Comparison of ENCODE assay signal across 8 cellular contexts in genomic region chr12:95815635-95816212, GRCh38. TPM values are rescaled to one million over a fixed set of nuclear protein-coding genes. Genes with fewer than 3 reads are reported as not detected.
DNase-seq lines count a peak whose midpoint lies in the region; ATAC-seq and TF ChIP-seq lines count a peak whose summit lies in the region.

No MANE protein-coding gene starts in this region.

- no peak overlapping the region for H4K91ac ChIP-seq in mesenchymal stem cell (ENCODE audit: low read length)

- H3K18ac ChIP-seq in mesenchymal stem cell (ENCODE audit: low read depth in 1 of 2, low read length in 2 of 2): no peak overlapping the region

- H3K4ac ChIP-seq in mesenchymal stem cell (ENCODE audit: low read depth in 1 of 2, low read length in 2 of 2): no peak overlapping the region

- no peak overlapping the region for H3K27ac ChIP-seq in mesenchymal stem cell (ENCODE audit: low read length, poor library complexity, severe bottlenecking)
- no peak overlapping the region for H3K27ac ChIP-seq in CD4-positive, alpha-beta T cell (ENCODE audit: low read depth, low read length)

- H3K4me1 Mint-ChIP-seq in CD4-positive, alpha-beta T cell (ENCODE audit: low read depth): no peaks in the 10 kb centered on the region
- no peaks in the 10 kb centered on the region for H3K4me1 Mint-ChIP-seq in stimulated activated effector memory CD8-positive, alpha-beta T cell treated with anti-CD3 and anti-CD28 coated beads, Interleukin-12 subunit alpha, Interleukin-12 subunit beta, amount 100 ng/mL, for 72 hours

- no peak for TF ChIP-seq CTCF in CD4-positive, alpha-beta T cell (IDR thresholded peaks at IDR 0.05)

- H3K4me2 ChIP-seq in mesenchymal stem cell (ENCODE audit: low read length, poor library complexity, severe bottlenecking): no peak overlapping the region

- no peak overlapping the region for H4K8ac ChIP-seq in mesenchymal stem cell (ENCODE audit: low read length)

- no peak overlapping the region for H2BK12ac ChIP-seq in mesenchymal stem cell (ENCODE audit: low read length in 2 of 2)

- no peaks in the 10 kb centered on the region for H3K4me1 ChIP-seq in mesenchymal stem cell (ENCODE audit: control insufficient read depth, insufficient read depth, low read depth, low read length)

- no peak overlapping the region for H3K4me3 Mint-ChIP-seq in CD4-positive, alpha-beta T cell
- H3K4me3 Mint-ChIP-seq in stimulated activated effector memory CD8-positive, alpha-beta T cell treated with anti-CD3 and anti-CD28 coated beads, Interleukin-12 subunit alpha, Interleukin-12 subunit beta, amount 100 ng/mL, for 72 hours: no peak overlapping the region

- CTCF ChIA-PET in CD4-positive, alpha-beta T cell (lab: Charles Lee): no interaction called here

- no peaks in the 10 kb centered on the region for H3K27me3 ChIP-seq in mesenchymal stem cell (ENCODE audit: control insufficient read depth in 1 of 2, insufficient read depth in 1 of 2, low read length in 2 of 2)
- H3K27me3 ChIP-seq in CD4-positive, alpha-beta T cell (ENCODE audit: control insufficient read depth, insufficient read depth, low read length): peaks cover 6% of the 10 kb centered on the region

- no peak overlapping the region for H2BK120ac ChIP-seq in mesenchymal stem cell (ENCODE audit: low read depth, low read length)

- H2BK5ac ChIP-seq in mesenchymal stem cell (ENCODE audit: low read depth, low read length, poor library complexity, severe bottlenecking): no peak overlapping the region

- no peak overlapping the region for H3K14ac ChIP-seq in mesenchymal stem cell (ENCODE audit: low read length in 2 of 2)

- H2AFZ ChIP-seq in mesenchymal stem cell (ENCODE audit: low read depth, low read length): no peak overlapping the region

- H2AK5ac ChIP-seq in mesenchymal stem cell (ENCODE audit: low read length, severe bottlenecking): no peak overlapping the region

- H3K23ac ChIP-seq in mesenchymal stem cell (ENCODE audit: low read length in 2 of 2): no peak overlapping the region

- H3K9ac ChIP-seq in mesenchymal stem cell (ENCODE audit: low read length): no peak overlapping the region

- H3K9me3 ChIP-seq in mesenchymal stem cell (ENCODE audit: control insufficient read depth, low read length): no peaks in the 10 kb centered on the region
- no peaks in the 10 kb centered on the region for H3K9me3 ChIP-seq in CD4-positive, alpha-beta T cell (ENCODE audit: control insufficient read depth, low read length)

- no peak overlapping the region for H3K4me3 ChIP-seq in mesenchymal stem cell (ENCODE audit: insufficient read depth in 1 of 2, low read depth in 1 of 2, low read length in 2 of 2)

- H3K36me3 Mint-ChIP-seq in CD4-positive, alpha-beta T cell (ENCODE audit: low read depth): no peaks in the 10 kb centered on the region
- no peaks in the 10 kb centered on the region for H3K36me3 Mint-ChIP-seq in stimulated activated effector memory CD8-positive, alpha-beta T cell treated with anti-CD3 and anti-CD28 coated beads, Interleukin-12 subunit alpha, Interleukin-12 subunit beta, amount 100 ng/mL, for 72 hours

- WGBS in mesenchymal stem cell: 75% methylated on average over 2 of the region's 5 CpGs

- H3K9me3 Mint-ChIP-seq in CD4-positive, alpha-beta T cell: no peaks in the 10 kb centered on the region
- no peaks in the 10 kb centered on the region for H3K9me3 Mint-ChIP-seq in stimulated activated effector memory CD8-positive, alpha-beta T cell treated with anti-CD3 and anti-CD28 coated beads, Interleukin-12 subunit alpha, Interleukin-12 subunit beta, amount 100 ng/mL, for 72 hours

- no peak overlapping the region for H3K27ac Mint-ChIP-seq in CD4-positive, alpha-beta T cell
- no peak overlapping the region for H3K27ac Mint-ChIP-seq in stimulated activated effector memory CD8-positive, alpha-beta T cell treated with anti-CD3 and anti-CD28 coated beads, Interleukin-12 subunit alpha, Interleukin-12 subunit beta, amount 100 ng/mL, for 72 hours

- DNase-seq in NCI-H345 (lab: John Stamatoyannopoulos, UW): peak; percentile 32
- no peak for DNase-seq in NCI-H345 treated with DMSO at 0.1 percent for 48 hours (lab: John Stamatoyannopoulos, UW; ENCODE audit: unreplicated experiment)
- peak; percentile 66 for DNase-seq in NCI-H460 (ENCODE audit: extremely low read depth, low read depth)
- DNase-seq in cerebellar cortex (ENCODE audit: low spot score): peak; percentile 24
- DNase-seq in mesenchymal stem cell: peak; percentile 50
- no peak for DNase-seq in CD4-positive, alpha-beta T cell
- no peak for DNase-seq in stimulated activated effector memory CD8-positive, alpha-beta T cell treated with anti-CD3 and anti-CD28 coated beads, Interleukin-12 subunit alpha, Interleukin-12 subunit beta, amount 100 ng/mL, for 72 hours (ENCODE audit: low spot score in 2 of 2)

- no peak for ATAC-seq in HG03039 (IDR thresholded peaks at IDR 0.05; ENCODE audit: unreplicated experiment)
- ATAC-seq in CD4-positive, alpha-beta T cell (ENCODE audit: poor library complexity): no peak
- ATAC-seq in stimulated activated effector memory CD8-positive, alpha-beta T cell treated with anti-CD3 and anti-CD28 coated beads, Interleukin-12 subunit alpha, Interleukin-12 subunit beta, amount 100 ng/mL, for 72 hours: no peak

- no peaks in the 10 kb centered on the region for H3K79me1 ChIP-seq in mesenchymal stem cell (replicated peaks; ENCODE audit: low read length, poor library complexity, severe bottlenecking)

- no peaks in the 10 kb centered on the region for H3K36me3 ChIP-seq in mesenchymal stem cell (ENCODE audit: control insufficient read depth in 1 of 2, insufficient read depth in 2 of 2, low read depth in 1 of 2, low read length in 2 of 2)

- no peak overlapping the region for H2BK15ac ChIP-seq in mesenchymal stem cell (ENCODE audit: low read depth, poor library complexity, severe bottlenecking)

- intact Hi-C loops in CD4-positive, alpha-beta T cell (cut with DNase I, micrococcal nuclease): loop anchor here in 1 of 2 experiments (10.0 kb wide), 1 partner anchor 701 kb away; no protein-coding TSS in a partner anchor

- POLR2A ChIA-PET in CD4-positive, alpha-beta T cell (lab: Charles Lee): no interaction called here

- peaks cover 50% of the 10 kb centered on the region for H3K27me3 Mint-ChIP-seq in CD4-positive, alpha-beta T cell

RNA-seq across cellular contexts. Expression of gene NTN4, which starts 25.2 kb away (rescaled TPM):
- 68.1 and 86.7 TPM in 2 replicates for total RNA-seq in NCI-H460 (2014; rRNA removed; shearing (Covaris generic))
- polyA plus RNA-seq in NCI-H460 (2014; cell fraction: nucleus; rRNA removed): 24.9 and 31.2 TPM in 2 replicates
- polyA plus RNA-seq in mesenchymal stem cell (2013, experiment 1 of 2): 4.6 TPM
- 4.7 TPM for polyA plus RNA-seq in mesenchymal stem cell (2013, experiment 2 of 2)
- under 1 TPM; 0.47 to 0.71 TPM for total RNA-seq in CD4-positive, alpha-beta T cell

RNA-seq across cellular contexts. Expression of gene SNRPF, which starts 43.0 kb away (rescaled TPM):
- total RNA-seq in NCI-H460 (2014; rRNA removed; shearing (Covaris generic)): 40.0 and 46.0 TPM in 2 replicates
- polyA plus RNA-seq in NCI-H460 (2014; cell fraction: nucleus; rRNA removed): 22.9 and 23.1 TPM in 2 replicates
- 34.9 TPM for polyA plus RNA-seq in mesenchymal stem cell (2013, experiment 1 of 2)
- 36.0 TPM for polyA plus RNA-seq in mesenchymal stem cell (2013, experiment 2 of 2)
- total RNA-seq in CD4-positive, alpha-beta T cell: 10 to 100 TPM; 40.9 to 44.0 TPM

Comparison
In these comparisons a context has a peak if more than half of its experiments do, and no peak if none do; other contexts are left out.
1. DNase-seq: peak in NCI-H345 (single experiment), NCI-H460 (single experiment), cerebellar cortex (single experiment) and mesenchymal stem cell (single experiment); none in NCI-H345 treated with DMSO at 0.1 percent for 48 hours (single experiment), CD4-positive, alpha-beta T cell (0 of 10) and stimulated activated effector memory CD8-positive, alpha-beta T cell treated with anti-CD3 and anti-CD28 coated beads, Interleukin-12 subunit alpha, Interleukin-12 subunit beta, amount 100 ng/mL, for 72 hours (0 of 2).
2. RNA of gene NTN4, which starts 25.2 kb away (total RNA-seq): 68.1 to 86.7 TPM in NCI-H460; 0.47 to 0.71 TPM in CD4-positive, alpha-beta T cell; every median in the first group is over 10 times any median in the second.